19 cellular contexts compared by ENCODE assay signal in genomic region chr9:38389313-38389712, GRCh38. TPM values are rescaled to one million over a fixed set of nuclear protein-coding genes. Genes with fewer than 3 reads are reported as not detected.
DNase-seq lines count a peak whose midpoint lies in the region; ATAC-seq and TF ChIP-seq lines count a peak whose summit lies in the region.
"Had no signal": no experiment of that assay in that cellular context is flagged by ENCODE, and none has a peak within 500 bp of the region (broad histone marks: within the 10 kb centered on the region; RNA-seq: fewer than 3 reads in every experiment).

No MANE protein-coding gene starts in this region.

- DNase-seq in adipocyte (ENCODE audit: low read depth), result peak; percentile 37
- DNase-seq in esophagus squamous epithelium (lab: John Stamatoyannopoulos, UW), result no peak
- DNase-seq in suprapubic skin (ENCODE audit: low spot score in 2 of 2), result no peak
- no peak for DNase-seq in NCI-H1092 (lab: John Stamatoyannopoulos, UW)
- DNase-seq in left colon, result no peak
- DNase-seq: activated gamma-delta T cell; body of pancreas; effector CD4-positive, alpha-beta T cell; foreskin keratinocyte; NCI-H2081 treated with DMSO at 0.1 percent for 48 hours; NCI-H69; RPMI8226; stimulated activated CD4-positive, alpha-beta T cell treated with anti-CD3 and anti-CD28 coated beads, Interleukin-2, amount 100 ng/mL, for 24 hours; T-helper 1 cell had no signal

- H3K9ac ChIP-seq in adipocyte (ENCODE audit: low read length), result peak overlapping the region; percentile 82

- no peak for TF ChIP-seq CTCF in esophagus squamous epithelium (IDR thresholded peaks at IDR 0.05)
- TF ChIP-seq CTCF in suprapubic skin (IDR thresholded peaks at IDR 0.05), result no peak

- H3K4me1 ChIP-seq in adipocyte (ENCODE audit: control insufficient read depth, insufficient read depth, low read length) (peaks cover 41% of the 10 kb centered on the region), esophagus squamous epithelium (peaks cover 15 to 54% (median 16%) of the 10 kb centered on the region in 3 donors), muscle layer of duodenum (ENCODE audit: control insufficient read depth in 1 of 2, insufficient read depth in 2 of 2, low read length in 2 of 2) (peaks cover 9 to 20% of the 10 kb centered on the region in 2 donors), suprapubic skin (peaks cover 27% of the 10 kb centered on the region)
- H3K4me1 ChIP-seq: foreskin keratinocyte had no signal

- H3K9me3 ChIP-seq in adipocyte (ENCODE audit: control insufficient read depth, low read length), result no peaks in the 10 kb centered on the region
- peaks cover 0 to 10% (median 0%) of the 10 kb centered on the region in 3 donors for H3K9me3 ChIP-seq in esophagus squamous epithelium
- no peaks in the 10 kb centered on the region for H3K9me3 ChIP-seq in muscle layer of duodenum (ENCODE audit: control insufficient read depth in 1 of 2, low read length in 2 of 2)
- no peaks in the 10 kb centered on the region for H3K9me3 ChIP-seq in suprapubic skin

- peak overlapping the region; percentile 34 to 86 (median 84) for H3K27ac ChIP-seq in esophagus squamous epithelium
- peak overlapping the region; percentile 86 for H3K27ac ChIP-seq in muscle layer of duodenum (ENCODE audit: low read length)
- H3K27ac ChIP-seq in suprapubic skin, result peak overlapping the region; percentile 33
- H3K27ac ChIP-seq: body of pancreas, foreskin keratinocyte had no signal

- WGBS in esophagus squamous epithelium, 2 donors, result 36 to 43% methylated on average over 4 of the region's 4 CpGs
- 52% methylated on average over 4 of the region's 4 CpGs for WGBS in suprapubic skin

- no peak for TF ChIP-seq EP300 in suprapubic skin (IDR thresholded peaks at IDR 0.05)

- H3K4me3 ChIP-seq in adipocyte (ENCODE audit: low read length) (peak overlapping the region; percentile 46), esophagus squamous epithelium (no peak overlapping the region), muscle layer of duodenum (ENCODE audit: low read depth in 1 of 2, low read length in 2 of 2) (no peak overlapping the region), suprapubic skin (no peak overlapping the region)
- H3K4me3 ChIP-seq: body of pancreas had no signal

- intact Hi-C loops in esophagus squamous epithelium (cut with DNase I) (no loop called here), left colon (cut with DNase I, micrococcal nuclease) (no loop called here)

- H3K27me3 ChIP-seq in adipocyte (replicated peaks; ENCODE audit: control insufficient read depth, insufficient read depth, low read length) (no peaks in the 10 kb centered on the region), esophagus squamous epithelium (no peaks in the 10 kb centered on the region), muscle layer of duodenum (ENCODE audit: low read depth, low read length) (no peaks in the 10 kb centered on the region), suprapubic skin (no peaks in the 10 kb centered on the region)
- H3K27me3 ChIP-seq: body of pancreas had no signal

- TF ChIP-seq POLR2A in esophagus squamous epithelium (IDR thresholded peaks at IDR 0.05) (no peak), suprapubic skin (IDR thresholded peaks at IDR 0.05) (no peak)

- ATAC-seq in HG02938 (IDR thresholded peaks at IDR 0.05; ENCODE audit: unreplicated experiment), result no peak
- ATAC-seq in left colon, result no peak
- ATAC-seq: body of pancreas, foreskin keratinocyte, WTC11 had no signal

- H3K36me3 ChIP-seq in adipocyte (ENCODE audit: control insufficient read depth, insufficient read depth, low read length, severe bottlenecking) (no peaks in the 10 kb centered on the region), esophagus squamous epithelium (no peaks in the 10 kb centered on the region), muscle layer of duodenum (ENCODE audit: control insufficient read depth in 1 of 2, insufficient read depth in 2 of 2, low read length in 2 of 2) (no peaks in the 10 kb centered on the region), suprapubic skin (no peaks in the 10 kb centered on the region)

RNA-seq across cellular contexts. Expression of gene ALDH1B1, which starts 3.2 kb away (rescaled TPM):
- total RNA-seq in esophagus squamous epithelium (10 to 100 TPM in 2 of 4 donors, 1 to 10 TPM in 2; 1.6 to 23.7 (median 7.7) TPM), suprapubic skin (1 to 10 TPM; 2.2 to 4.3 (median 3.4) TPM), left colon (10 to 100 TPM; 34.7 to 53.9 TPM)

RNA-seq across cellular contexts. Expression of gene IGFBPL1, which starts 34.9 kb away (rescaled TPM):
- total RNA-seq in esophagus squamous epithelium (not detected), suprapubic skin (not detected), left colon (under 1 TPM; 0.25 to 0.52 TPM)
- total RNA-seq: activated CD8-positive, alpha-beta memory T cell treated with anti-CD3 and anti-CD28 coated beads for 36 hours; B cell had no signal

Comparison
In these comparisons a context has a peak if more than half of its experiments do, and no peak if none do; other contexts are left out.
1. H3K27ac ChIP-seq: peak in every context shown above with its lines; median percentile 86 in muscle layer of duodenum; 84 in esophagus squamous epithelium; 33 in suprapubic skin.